Comparison of ENCODE assay signal across 21 cellular contexts in the genomic region with DNA sequence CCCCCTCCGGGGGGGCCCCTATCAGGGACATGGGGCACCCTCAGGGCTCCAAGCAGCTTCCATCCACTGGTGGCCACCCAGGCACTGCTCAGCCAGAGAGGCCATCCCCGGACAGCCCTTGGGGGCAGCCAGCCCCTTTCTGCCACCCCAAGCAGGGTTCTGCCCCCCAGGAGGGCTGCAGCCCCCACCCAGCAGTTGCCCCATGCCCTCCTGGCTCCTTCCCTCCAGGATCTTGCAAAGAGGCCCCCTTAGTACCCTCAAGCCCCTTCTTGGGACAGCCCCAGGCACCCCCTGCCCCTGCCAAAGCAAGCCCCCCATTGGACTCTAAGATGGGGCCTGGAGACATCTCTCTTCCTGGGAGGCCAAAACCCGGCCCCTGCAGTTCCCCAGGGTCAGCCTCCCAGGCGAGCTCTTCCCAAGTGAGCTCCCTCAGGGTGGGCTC. TPM values are rescaled to one million over a fixed set of nuclear protein-coding genes. Genes with fewer than 3 reads are reported as not detected.
"Had no signal": no experiment of that assay in that cellular context is flagged by ENCODE, and none has a peak within 500 bp of the region (broad histone marks: within the 10 kb centered on the region; RNA-seq: fewer than 3 reads in every experiment).

No MANE protein-coding gene starts in this region.

- H3K4me3 ChIP-seq: colonic mucosa, neural progenitor cell, ovary, sigmoid colon, tibial nerve, vagina had no signal

- DNase-seq: activated CD4-positive, alpha-beta memory T cell treated with anti-CD3 and anti-CD28 coated beads, Interleukin-2, amount 10 ng/mL, durations not matched to agents 7 days and 5 days; activated CD4-positive, alpha-beta T cell treated with anti-CD3 and anti-CD28 coated beads for 48 hours; activated CD4-positive, CD25-positive, alpha-beta regulatory T cell; activated CD8-positive, alpha-beta memory T cell treated with anti-CD3 and anti-CD28 coated beads, Interleukin-2, amount 10 ng/mL, durations not matched to agents 7 days and 5 days; activated naive CD4-positive, alpha-beta T cell; activated naive CD8-positive, alpha-beta T cell treated with anti-CD3 and anti-CD28 coated beads for 36 hours; amniotic stem cell; colonic mucosa; foreskin keratinocyte; mesendoderm; naive thymus-derived CD4-positive, alpha-beta T cell; stimulated activated naive CD4-positive, alpha-beta T cell treated with Interleukin-2 at 50 U/mL for 16 hours; T-helper 9 cell had no signal

- H3K27me3 ChIP-seq: neural progenitor cell, ovary, vagina had no signal

- ATAC-seq: activated CD8-positive, alpha-beta memory T cell treated with anti-CD3 and anti-CD28 coated beads, Interleukin-2, amount 10 ng/mL, durations not matched to agents 7 days and 5 days; activated T-helper 17 cell treated with anti-CD3 and anti-CD28 coated beads, Interleukin-2, amount 50 U/mL, for 72 hours; naive thymus-derived CD4-positive, alpha-beta T cell had no signal

- H3K36me3 ChIP-seq: colonic mucosa, neural progenitor cell, ovary, sigmoid colon, tibial nerve, vagina had no signal

- H3K4me1 ChIP-seq: colonic mucosa, foreskin keratinocyte, neural progenitor cell had no signal

- H3K9me3 ChIP-seq: colonic mucosa, ovary, sigmoid colon, tibial nerve, vagina had no signal

- H3K27ac ChIP-seq: colonic mucosa, foreskin keratinocyte, neural progenitor cell, ovary, sigmoid colon, vagina had no signal

RNA-seq across cellular contexts. Expression of gene TRIM17, which starts 44.9 kb away (rescaled TPM):
- total RNA-seq: pulmonary artery endothelial cell, subcutaneous adipose tissue had no signal
